In genomic region chr15:70093481-70094309, GRCh38 we compare ENCODE assay signal across 8 cellular contexts. TPM values are rescaled to one million over a fixed set of nuclear protein-coding genes. Genes with fewer than 3 reads are reported as not detected.
DNase-seq lines count a peak whose midpoint lies in the region; TF ChIP-seq lines count a peak whose summit lies in the region.

No MANE protein-coding gene starts in this region.

- H3K4me3 Mint-ChIP-seq in brain: peak overlapping the region; percentile 91 to 100 (median 96)

- H3K4me1 ChIP-seq in muscle layer of duodenum (ENCODE audit: control insufficient read depth in 1 of 2, insufficient read depth in 2 of 2, low read length in 2 of 2): peaks cover 30 to 54% of the 10 kb centered on the region in 2 donors

- H3K27ac ChIP-seq in muscle layer of duodenum (ENCODE audit: low read length): no peak overlapping the region

- H3K36me3 ChIP-seq in MG63: peaks cover 70% of the 10 kb centered on the region
- peaks cover 0 to 5% of the 10 kb centered on the region in 2 donors for H3K36me3 ChIP-seq in muscle layer of duodenum (ENCODE audit: control insufficient read depth in 1 of 2, insufficient read depth in 2 of 2, low read length in 2 of 2)

- H3K9me3 Mint-ChIP-seq in brain: peaks cover 0 to 3% (median 0%) of the 10 kb centered on the region in 5 experiments

- peak overlapping the region; percentile 71; the same call in 1 of the 2 replicates for H3K4me3 ChIP-seq in MG63
- peak overlapping the region; percentile 17 to 34 for H3K4me3 ChIP-seq in muscle layer of duodenum (ENCODE audit: low read depth in 1 of 2, low read length in 2 of 2)

- peak overlapping the region; percentile 1 to 97 (median 79) for H3K27ac Mint-ChIP-seq in brain

- no peaks in the 10 kb centered on the region for H3K9me3 ChIP-seq in MG63
- no peaks in the 10 kb centered on the region for H3K9me3 ChIP-seq in muscle layer of duodenum (ENCODE audit: control insufficient read depth in 1 of 2, low read length in 2 of 2)

- CTCF ChIA-PET in HEK293T (lab: Yijun Ruan, JAX): interaction anchor here (0.6 kb wide), 2 partner anchors 40 to 95 kb away, joined by 3 read pairs; no protein-coding TSS in a partner anchor

- peaks cover 48% of the 10 kb centered on the region for H3K36me3 Mint-ChIP-seq in brain

- POLR2A ChIA-PET in HEK293T (lab: Yijun Ruan, JAX): interaction anchor here (1.4 to 1.7 kb wide), 2 partner anchors 31 to 91 kb away, joined by 3 to 4 read pairs; no protein-coding TSS in a partner anchor

- H3K4me1 Mint-ChIP-seq in brain: peaks cover 69% of the 10 kb centered on the region

- H3K27me3 ChIP-seq in MG63 (no peaks in the 10 kb centered on the region), muscle layer of duodenum (ENCODE audit: low read depth, low read length) (no peaks in the 10 kb centered on the region)

- no peak for TF ChIP-seq CTCF in brain (conservative IDR thresholded peaks at IDR 0.05)

- peak; percentile 47 for DNase-seq in COLO668 (lab: John Stamatoyannopoulos, UW; ENCODE audit: unreplicated experiment)
- peak; percentile 55 for DNase-seq in MG63
- no peak for DNase-seq in AG08395 (ENCODE audit: low spot score)
- DNase-seq in HEK293T (ENCODE audit: extremely low spot score): no peak
- no peak for DNase-seq in hippocampal formation (lab: John Stamatoyannopoulos, UW)
- no peak for DNase-seq in NK-92 (lab: John Stamatoyannopoulos, UW; ENCODE audit: unreplicated experiment)

- peaks cover 15% of the 10 kb centered on the region for H3K27me3 Mint-ChIP-seq in brain

TF ChIP-seq in HEK293T, 16 proteins besides CTCF, POLR2A, EP300 and RAD21:
- no peak for TF ChIP-seq FOXM1 (IDR thresholded peaks at IDR 0.05; ENCODE audit: borderline replicate concordance)
- no peak for TF ChIP-seq ARNT (IDR thresholded peaks at IDR 0.05)
- no peak for TF ChIP-seq SUZ12 (IDR thresholded peaks at IDR 0.05)

RNA-seq across cellular contexts. Expression of gene TLE3, which starts 4.0 kb away (rescaled TPM):
- total RNA-seq in MG63 (2014; rRNA removed; shearing (Covaris generic); ENCODE audit: low replicate concordance): 42.9 and 86.7 TPM in 2 replicates
- 15.7 TPM for polyA plus RNA-seq in brain (ENCODE audit: insufficient read depth, low read depth, low replicate concordance)

Comparison
In these comparisons a context has a peak if more than half of its experiments do, and no peak if none do; other contexts are left out.
1. DNase-seq: peak in COLO668 (single experiment) and MG63 (single experiment); none in AG08395 (single experiment), HEK293T (single experiment), hippocampal formation (0 of 2) and NK-92 (single experiment).